ENCODE assay signal across 17 cellular contexts in the genomic region with DNA sequence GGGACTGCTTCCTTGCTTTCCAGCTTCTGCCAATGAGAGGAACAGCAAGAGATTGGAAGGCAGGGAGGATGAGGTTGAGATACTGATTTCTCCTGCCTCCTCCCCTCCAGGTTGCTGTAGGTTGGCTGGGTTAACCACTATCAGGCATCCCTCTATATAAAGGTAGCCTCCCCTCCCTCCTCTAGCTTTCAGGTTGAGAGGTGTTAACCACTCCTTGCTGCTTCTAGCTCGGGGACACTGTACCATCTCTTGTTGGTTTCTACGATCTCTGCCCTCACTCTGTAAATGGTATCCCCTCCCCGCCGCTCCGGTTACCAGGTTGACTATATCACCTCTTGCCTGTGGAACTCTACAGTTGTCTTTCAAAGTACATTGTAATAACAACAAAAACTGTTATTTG. TPM values are rescaled to one million over a fixed set of nuclear protein-coding genes. Genes with fewer than 3 reads are reported as not detected.
DNase-seq lines count a peak whose midpoint lies in the region; ATAC-seq and TF ChIP-seq lines count a peak whose summit lies in the region.
"Had no signal": no experiment of that assay in that cellular context is flagged by ENCODE, and none has a peak within 500 bp of the region (broad histone marks: within the 10 kb centered on the region; RNA-seq: fewer than 3 reads in every experiment).

No MANE protein-coding gene starts in this region.

- in situ Hi-C loops in Panc1 (cut with HindIII; ENCODE audit: low pct_unique_long_range_greater_than_20kb, low sequenced_read_pairs): no loop called here

- BruUV-seq in Panc1 (replicated peaks; lab: Mats Ljungman, UMichigan): no TSS peak

- CTCF ChIA-PET in Panc1 (lab: Charles Lee): no interaction called here

- ATAC-seq in activated T-cell treated with anti-CD3 and anti-CD28 coated beads, Interleukin-2, amount 50 U/mL, for 72 hours (replicated peaks in 1 of 2): peak; percentile 59 to 72
- 0 out of 2 replicates have a peak, but pooled peaks have one; percentile 7 for ATAC-seq in Panc1
- ATAC-seq in central memory CD8-positive, alpha-beta T cell (replicated peaks; ENCODE audit: extremely low read depth, poor library complexity, severe bottlenecking): peak; percentile 99
- ATAC-seq in stimulated activated memory B cell treated with anti-CD40 and anti-IgM and Interleukin-4, amounts not matched to agents 10 μg/mL and 1 μg/mL and 100 μg/mL, for 72 hours: peak; percentile 13
- ATAC-seq in HG02763 (IDR thresholded peaks at IDR 0.05; ENCODE audit: unreplicated experiment): no peak
- no peak for ATAC-seq in GM19467 (IDR thresholded peaks at IDR 0.05; ENCODE audit: unreplicated experiment)
- ATAC-seq: GM23338 had no signal

- peaks cover 13% of the 10 kb centered on the region for H3K27me3 ChIP-seq in Panc1 (ENCODE audit: control insufficient read depth, insufficient read depth, low read length)

- no peak overlapping the region for H3K27ac ChIP-seq in Panc1 (ENCODE audit: low read length)
- H3K27ac ChIP-seq: KMS-11 had no signal

- H3K9me3 ChIP-seq in Panc1 (ENCODE audit: control insufficient read depth, insufficient read depth, low read depth, low read length): no peaks in the 10 kb centered on the region

- intact Hi-C loops in Panc1 (cut with micrococcal nuclease; ENCODE audit: unreplicated experiment): loop anchor here (10.0 kb wide), 1 partner anchor 58 kb away; no protein-coding TSS in a partner anchor

- H3K4me1 ChIP-seq in Panc1 (ENCODE audit: control insufficient read depth, insufficient read depth, low read length): no peaks in the 10 kb centered on the region

- no peak overlapping the region for H3K27ac Mint-ChIP-seq in activated T-cell treated with anti-CD3 and anti-CD28 coated beads, Interleukin-2, amount 50 U/mL, for 72 hours
- H3K27ac Mint-ChIP-seq in central memory CD8-positive, alpha-beta T cell (ENCODE audit: low read depth): no peak overlapping the region
- H3K27ac Mint-ChIP-seq in stimulated activated memory B cell treated with anti-CD40 and anti-IgM and Interleukin-4, amounts not matched to agents 10 μg/mL and 1 μg/mL and 100 μg/mL, for 72 hours: no peak overlapping the region
- H3K27ac Mint-ChIP-seq: GM23338 had no signal

- H3K4me3 ChIP-seq in Panc1 (ENCODE audit: low read depth in 2 of 2, low read length in 2 of 2): no peak overlapping the region
- H3K4me3 ChIP-seq: GM23338 had no signal

- peaks cover 8% of the 10 kb centered on the region for H3K4me1 Mint-ChIP-seq in activated T-cell treated with anti-CD3 and anti-CD28 coated beads, Interleukin-2, amount 50 U/mL, for 72 hours (ENCODE audit: low read depth)
- peaks cover 18% of the 10 kb centered on the region for H3K4me1 Mint-ChIP-seq in central memory CD8-positive, alpha-beta T cell
- H3K4me1 Mint-ChIP-seq in stimulated activated memory B cell treated with anti-CD40 and anti-IgM and Interleukin-4, amounts not matched to agents 10 μg/mL and 1 μg/mL and 100 μg/mL, for 72 hours: no peaks in the 10 kb centered on the region
- H3K4me1 Mint-ChIP-seq: GM23338 had no signal

- no peak for DNase-seq in activated T-cell treated with anti-CD3 and anti-CD28 coated beads, Interleukin-2, amount 50 U/mL, for 72 hours
- DNase-seq in activated T-cell treated with anti-CD3 and anti-CD28 coated beads for 4 hours (no peak), Panc1 (ENCODE audit: low read depth, low spot score) (no peak), NOMO-1 treated with DMSO at 0.1 percent for 48 hours (lab: John Stamatoyannopoulos, UW; ENCODE audit: unreplicated experiment) (no peak)
- peak in 1 of 2 donors; percentile 30 for DNase-seq in central memory CD8-positive, alpha-beta T cell (ENCODE audit: low spot score in 2 of 2)
- DNase-seq: C1 segment of cervical spinal cord, Calu3, DMS79 treated with DMSO at 0.1 percent for 48 hours, NCI-H1092, NCI-H1694 treated with DMSO at 0.1 percent for 48 hours, NCI-H446, SIG-M5 had no signal

- TF ChIP-seq CTCF in Panc1 (IDR thresholded peaks at IDR 0.05): no peak

- H3K4me3 Mint-ChIP-seq in activated T-cell treated with anti-CD3 and anti-CD28 coated beads, Interleukin-2, amount 50 U/mL, for 72 hours: no peak overlapping the region
- peak overlapping the region; percentile 2 for H3K4me3 Mint-ChIP-seq in central memory CD8-positive, alpha-beta T cell
- no peak overlapping the region for H3K4me3 Mint-ChIP-seq in stimulated activated memory B cell treated with anti-CD40 and anti-IgM and Interleukin-4, amounts not matched to agents 10 μg/mL and 1 μg/mL and 100 μg/mL, for 72 hours
- H3K4me3 Mint-ChIP-seq: GM23338 had no signal

- H3K9me3 Mint-ChIP-seq in activated T-cell treated with anti-CD3 and anti-CD28 coated beads, Interleukin-2, amount 50 U/mL, for 72 hours: peaks cover 0 to 1% of the 10 kb centered on the region in 2 donors
- H3K9me3 Mint-ChIP-seq in central memory CD8-positive, alpha-beta T cell: no peaks in the 10 kb centered on the region
- H3K9me3 Mint-ChIP-seq in stimulated activated memory B cell treated with anti-CD40 and anti-IgM and Interleukin-4, amounts not matched to agents 10 μg/mL and 1 μg/mL and 100 μg/mL, for 72 hours: peaks cover under 1% of the 10 kb centered on the region

- peaks cover 20% of the 10 kb centered on the region for H3K27me3 Mint-ChIP-seq in activated T-cell treated with anti-CD3 and anti-CD28 coated beads, Interleukin-2, amount 50 U/mL, for 72 hours (ENCODE audit: low read depth)
- H3K27me3 Mint-ChIP-seq in central memory CD8-positive, alpha-beta T cell: peaks cover 36% of the 10 kb centered on the region
- H3K27me3 Mint-ChIP-seq in stimulated activated memory B cell treated with anti-CD40 and anti-IgM and Interleukin-4, amounts not matched to agents 10 μg/mL and 1 μg/mL and 100 μg/mL, for 72 hours: peaks cover 10% of the 10 kb centered on the region

- peaks cover 0 to 2% of the 10 kb centered on the region in 2 donors for H3K36me3 Mint-ChIP-seq in activated T-cell treated with anti-CD3 and anti-CD28 coated beads, Interleukin-2, amount 50 U/mL, for 72 hours (ENCODE audit: insufficient read depth in 2 of 2)
- peaks cover 3% of the 10 kb centered on the region for H3K36me3 Mint-ChIP-seq in central memory CD8-positive, alpha-beta T cell (ENCODE audit: insufficient read depth)
- peaks cover 12% of the 10 kb centered on the region for H3K36me3 Mint-ChIP-seq in stimulated activated memory B cell treated with anti-CD40 and anti-IgM and Interleukin-4, amounts not matched to agents 10 μg/mL and 1 μg/mL and 100 μg/mL, for 72 hours

- POLR2A ChIA-PET in Panc1 (lab: Charles Lee): no interaction called here

- H3K36me3 ChIP-seq in Panc1 (ENCODE audit: control insufficient read depth, insufficient read depth, low read length): no peaks in the 10 kb centered on the region

RNA-seq across cellular contexts. Expression of a gene that starts 16.7 kb away (rescaled TPM):
- total RNA-seq in activated T-cell treated with anti-CD3 and anti-CD28 coated beads, Interleukin-2, amount 50 U/mL, for 72 hours: under 1 TPM; 0.24 to 0.65 TPM
- 6.3 TPM for total RNA-seq in Panc1 (2021; ENCODE audit: unreplicated experiment)
- polyA plus RNA-seq in Panc1 (2012; ENCODE audit: insufficient read length): 13.1 TPM

Comparison
In these comparisons a context has a peak if more than half of its experiments do, and no peak if none do; other contexts are left out.
1. ATAC-seq: peak in activated T-cell treated with anti-CD3 and anti-CD28 coated beads, Interleukin-2, amount 50 U/mL, for 72 hours (2 of 2), Panc1 (single experiment), central memory CD8-positive, alpha-beta T cell (single experiment) and stimulated activated memory B cell treated with anti-CD40 and anti-IgM and Interleukin-4, amounts not matched to agents 10 μg/mL and 1 μg/mL and 100 μg/mL, for 72 hours (single experiment); none in HG02763 (single experiment) and GM19467 (single experiment).